Comparison of ENCODE assay signal across 24 cellular contexts in genomic region chr5:178093129-178093528, GRCh38.
"Had no signal": no experiment of that assay in that cellular context is flagged by ENCODE, and none has a peak within 500 bp of the region (broad histone marks: within the 10 kb centered on the region; RNA-seq: fewer than 3 reads in every experiment).

No MANE protein-coding gene starts in this region.

- H2AFZ ChIP-seq: hepatocyte had no signal

- H3K27me3 ChIP-seq: foreskin keratinocyte, hepatocyte, right atrium auricular region, thyroid gland, vagina had no signal

- H3K4me2 ChIP-seq: hepatocyte, smooth muscle cell had no signal

- DNase-seq: dermis blood vessel endothelial cell; effector memory CD4-positive, alpha-beta T cell; foreskin keratinocyte; heart left ventricle; kidney; nucleus accumbens; stimulated activated CD4-positive, alpha-beta T cell treated with anti-CD3 and anti-CD28 coated beads, Interleukin-12 subunit alpha, Interleukin-12 subunit beta, amount 100 ng/mL, for 4 hours; stimulated activated CD4-positive, alpha-beta T cell treated with anti-CD3 and anti-CD28 coated beads, Interleukin-1b, Interleukin-23, amount 100 ng/mL, for 48 hours; stimulated activated CD4-positive, alpha-beta T cell treated with anti-CD3 and anti-CD28 coated beads, Interleukin-4, amount 100 ng/mL, for 1 hour; stimulated activated CD8-positive, alpha-beta memory T cell treated with anti-CD3 and anti-CD28 coated beads, Interleukin-4, amount 100 ng/mL, for 48 hours; stimulated activated naive CD8-positive, alpha-beta T cell treated with anti-CD3 and anti-CD28 coated beads, Interleukin-15, amount 100 ng/mL, for 72 hours; thyroid gland; trophoblast cell had no signal

- H3K79me2 ChIP-seq: hepatocyte had no signal

- ATAC-seq: foreskin keratinocyte; gastroesophageal sphincter; heart left ventricle; left lobe of liver; sciatic nerve; stimulated activated naive CD8-positive, alpha-beta T cell treated with anti-CD3 and anti-CD28 coated beads, Interleukin-15, amount 100 ng/mL, for 72 hours had no signal

- H3K36me3 ChIP-seq: esophagus muscularis mucosa, gastroesophageal sphincter, heart left ventricle, prostate gland, right atrium auricular region, suprapubic skin, thyroid gland, vagina had no signal

- H3K9me3 ChIP-seq: prostate gland, suprapubic skin, thyroid gland, vagina had no signal

- H3K27ac ChIP-seq: esophagus muscularis mucosa, foreskin keratinocyte, gastroesophageal sphincter, heart left ventricle, hepatocyte, prostate gland, right atrium auricular region, suprapubic skin, thyroid gland, vagina had no signal

- H3K4me1 ChIP-seq: esophagus muscularis mucosa, foreskin keratinocyte, gastroesophageal sphincter, heart left ventricle, prostate gland, right atrium auricular region, suprapubic skin, thyroid gland, vagina had no signal

- H3K4me3 ChIP-seq: esophagus muscularis mucosa, gastroesophageal sphincter, heart left ventricle, hepatocyte, lung, prostate gland, right atrium auricular region, smooth muscle cell, suprapubic skin, thyroid gland, vagina had no signal
